23 cellular contexts compared by ENCODE assay signal in genomic region chr7:54906963-54907362, GRCh38.
"Had no signal": no experiment of that assay in that cellular context is flagged by ENCODE, and none has a peak within 500 bp of the region (broad histone marks: within the 10 kb centered on the region; RNA-seq: fewer than 3 reads in every experiment).

No MANE protein-coding gene starts in this region.

- DNase-seq: activated CD4-positive, alpha-beta T cell treated with anti-CD3 and anti-CD28 coated beads for 48 hours; activated CD4-positive, alpha-beta T cell treated with anti-CD3 and anti-CD28 coated beads, Interleukin-2, amount 50 U/mL, for 48 hours; activated CD4-positive, CD25-positive, alpha-beta regulatory T cell treated with anti-CD3 and anti-CD28 coated beads, Interleukin-2, amount 50 U/mL, for 72 hours; activated CD8-positive, alpha-beta memory T cell treated with anti-CD3 and anti-CD28 coated beads, Interleukin-2, amount 10 ng/mL, durations not matched to agents 7 days and 5 days; activated effector memory CD4-positive, alpha-beta T cell treated with Interleukin-2 at 50 U/mL for 16 hours; activated naive CD4-positive, alpha-beta T cell; activated T-cell treated with anti-CD3 and anti-CD28 coated beads, Interleukin-2, amount 50 U/mL, for 24 hours; amniotic stem cell; body of pancreas; central memory CD4-positive, alpha-beta T cell; Kasumi-1; NCI-H1092; NCI-H1417; NCI-H1930; NCI-H2171 treated with DMSO at 0.1 percent for 48 hours; NCI-H226; NCI-H526 treated with DMSO at 0.1 percent for 48 hours; NCI-H82; SIG-M5; T-helper 17 cell; T-helper 9 cell had no signal

- H3K36me3 ChIP-seq: ascending aorta had no signal

- H3K4me3 ChIP-seq: ascending aorta, body of pancreas had no signal

- H3K9me3 ChIP-seq: body of pancreas had no signal

- ATAC-seq: activated CD8-positive, alpha-beta memory T cell treated with anti-CD3 and anti-CD28 coated beads, Interleukin-2, amount 10 ng/mL, durations not matched to agents 7 days and 5 days; body of pancreas; T-helper 17 cell; WTC11 had no signal

- H3K4me1 ChIP-seq: ascending aorta, body of pancreas had no signal

- H3K27me3 ChIP-seq: ascending aorta, body of pancreas had no signal

- H3K27ac ChIP-seq: ascending aorta, body of pancreas had no signal
